Comparison of ENCODE assay signal across 1 cellular context in genomic region chr20:4038047-4038459, GRCh38.
TF ChIP-seq lines count a peak whose summit lies in the region.

No MANE protein-coding gene starts in this region.

TF ChIP-seq in GM12878, 131 proteins besides CTCF, POLR2A, EP300 and RAD21 (continued from another document and continues in another):
- TF ChIP-seq RFX5 (IDR thresholded peaks at IDR 0.05; ENCODE audit: low read depth, low read length) = no peak
- TF ChIP-seq, protein P1, sequence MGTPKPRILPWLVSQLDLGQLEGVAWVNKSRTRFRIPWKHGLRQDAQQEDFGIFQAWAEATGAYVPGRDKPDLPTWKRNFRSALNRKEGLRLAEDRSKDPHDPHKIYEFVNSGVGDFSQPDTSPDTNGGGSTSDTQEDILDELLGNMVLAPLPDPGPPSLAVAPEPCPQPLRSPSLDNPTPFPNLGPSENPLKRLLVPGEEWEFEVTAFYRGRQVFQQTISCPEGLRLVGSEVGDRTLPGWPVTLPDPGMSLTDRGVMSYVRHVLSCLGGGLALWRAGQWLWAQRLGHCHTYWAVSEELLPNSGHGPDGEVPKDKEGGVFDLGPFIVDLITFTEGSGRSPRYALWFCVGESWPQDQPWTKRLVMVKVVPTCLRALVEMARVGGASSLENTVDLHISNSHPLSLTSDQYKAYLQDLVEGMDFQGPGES (IDR thresholded peaks at IDR 0.05) = no peak
- no peak for TF ChIP-seq CEBPB (IDR thresholded peaks at IDR 0.05; ENCODE audit: borderline replicate concordance in 1 of 2, low read depth in 2 of 2, low read length in 2 of 2)
- no peak for TF ChIP-seq CHD1 (IDR thresholded peaks at IDR 0.05; ENCODE audit: low read depth, low read length)
- TF ChIP-seq SMAD1 (IDR thresholded peaks at IDR 0.05; ENCODE audit: low read depth, partially characterized antibody) = no peak
- TF ChIP-seq HSF1 (IDR thresholded peaks at IDR 0.05; ENCODE audit: low read depth, low read length) = no peak
- TF ChIP-seq NFIC (IDR thresholded peaks at IDR 0.05; ENCODE audit: low read depth, low read length) = no peak
- TF ChIP-seq EGR1 (IDR thresholded peaks at IDR 0.05; ENCODE audit: borderline replicate concordance in 1 of 2, low read depth in 2 of 2, low read length in 2 of 2) = no peak
- TF ChIP-seq TCF12 (IDR thresholded peaks at IDR 0.05; ENCODE audit: low read depth, low read length) = peak; percentile 43; the same call in 1 of the 2 replicates
- TF ChIP-seq USF1 (IDR thresholded peaks at IDR 0.05; ENCODE audit: borderline replicate concordance, extremely low read length, insufficient read depth, low read depth, low read length) = no peak
- peak; percentile 92 for TF ChIP-seq SPI1 (IDR thresholded peaks at IDR 0.05; ENCODE audit: borderline replicate concordance, insufficient read depth, low read depth, low read length)
- TF ChIP-seq PBX3 (IDR thresholded peaks at IDR 0.05; ENCODE audit: insufficient replicate concordance, low read depth, low read length) = peak; percentile 75
- TF ChIP-seq FOXK2 (IDR thresholded peaks at IDR 0.05) = 0 out of 2 replicates have a peak, but pooled peaks have one; percentile 45
- 0 out of 2 replicates have a peak, but pooled peaks have one; percentile 20 for TF ChIP-seq WRNIP1 (IDR thresholded peaks at IDR 0.05; ENCODE audit: borderline replicate concordance, low read depth, low read length)
- TF ChIP-seq, protein P2, sequence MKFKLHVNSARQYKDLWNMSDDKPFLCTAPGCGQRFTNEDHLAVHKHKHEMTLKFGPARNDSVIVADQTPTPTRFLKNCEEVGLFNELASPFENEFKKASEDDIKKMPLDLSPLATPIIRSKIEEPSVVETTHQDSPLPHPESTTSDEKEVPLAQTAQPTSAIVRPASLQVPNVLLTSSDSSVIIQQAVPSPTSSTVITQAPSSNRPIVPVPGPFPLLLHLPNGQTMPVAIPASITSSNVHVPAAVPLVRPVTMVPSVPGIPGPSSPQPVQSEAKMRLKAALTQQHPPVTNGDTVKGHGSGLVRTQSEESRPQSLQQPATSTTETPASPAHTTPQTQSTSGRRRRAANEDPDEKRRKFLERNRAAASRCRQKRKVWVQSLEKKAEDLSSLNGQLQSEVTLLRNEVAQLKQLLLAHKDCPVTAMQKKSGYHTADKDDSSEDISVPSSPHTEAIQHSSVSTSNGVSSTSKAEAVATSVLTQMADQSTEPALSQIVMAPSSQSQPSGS (IDR thresholded peaks at IDR 0.05; ENCODE audit: low read length) = peak; percentile 49; the same call in 1 of the 2 replicates
- TF ChIP-seq RB1 (IDR thresholded peaks at IDR 0.05; ENCODE audit: borderline replicate concordance) = no peak
- TF ChIP-seq IRF4 (IDR thresholded peaks at IDR 0.05; ENCODE audit: low read depth, low read length) = peak; percentile 81; the same call in 1 of the 2 replicates
- peak; percentile 92; the same call in 1 of the 2 replicates for TF ChIP-seq CBFB (IDR thresholded peaks at IDR 0.05; ENCODE audit: low read depth)
- TF ChIP-seq DPF2 (IDR thresholded peaks at IDR 0.05) = 0 out of 2 replicates have a peak, but pooled peaks have one; percentile 47
- peak; percentile 83 for TF ChIP-seq CREB1 (IDR thresholded peaks at IDR 0.05; ENCODE audit: low read depth)
- no peak for TF ChIP-seq ASH2L (IDR thresholded peaks at IDR 0.05; ENCODE audit: borderline replicate concordance, low read depth)
- TF ChIP-seq, protein P3, sequence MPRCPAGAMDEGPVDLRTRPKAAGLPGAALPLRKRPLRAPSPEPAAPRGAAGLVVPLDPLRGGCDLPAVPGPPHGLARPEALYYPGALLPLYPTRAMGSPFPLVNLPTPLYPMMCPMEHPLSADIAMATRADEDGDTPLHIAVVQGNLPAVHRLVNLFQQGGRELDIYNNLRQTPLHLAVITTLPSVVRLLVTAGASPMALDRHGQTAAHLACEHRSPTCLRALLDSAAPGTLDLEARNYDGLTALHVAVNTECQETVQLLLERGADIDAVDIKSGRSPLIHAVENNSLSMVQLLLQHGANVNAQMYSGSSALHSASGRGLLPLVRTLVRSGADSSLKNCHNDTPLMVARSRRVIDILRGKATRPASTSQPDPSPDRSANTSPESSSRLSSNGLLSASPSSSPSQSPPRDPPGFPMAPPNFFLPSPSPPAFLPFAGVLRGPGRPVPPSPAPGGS (IDR thresholded peaks at IDR 0.05; ENCODE audit: borderline replicate concordance, insufficient read depth, low read depth, low read length, poor library complexity, severe bottlenecking) = no peak
- no peak for TF ChIP-seq RELA (IDR thresholded peaks at IDR 0.05; ENCODE audit: borderline replicate concordance, partially characterized antibody)
- no peak for TF ChIP-seq CBX3 (IDR thresholded peaks at IDR 0.05; ENCODE audit: borderline replicate concordance, low read depth)
- peak in 1 of 2 experiments; percentile 94; a peak in 2 of 4 replicates for TF ChIP-seq ETV6 (conservative IDR thresholded peaks at IDR 0.05 in 1 of 2, IDR thresholded peaks at IDR 0.05 in 1 of 2; ENCODE audit: borderline replicate concordance in 1 of 2, low read depth in 1 of 2)
- TF ChIP-seq, protein P4, sequence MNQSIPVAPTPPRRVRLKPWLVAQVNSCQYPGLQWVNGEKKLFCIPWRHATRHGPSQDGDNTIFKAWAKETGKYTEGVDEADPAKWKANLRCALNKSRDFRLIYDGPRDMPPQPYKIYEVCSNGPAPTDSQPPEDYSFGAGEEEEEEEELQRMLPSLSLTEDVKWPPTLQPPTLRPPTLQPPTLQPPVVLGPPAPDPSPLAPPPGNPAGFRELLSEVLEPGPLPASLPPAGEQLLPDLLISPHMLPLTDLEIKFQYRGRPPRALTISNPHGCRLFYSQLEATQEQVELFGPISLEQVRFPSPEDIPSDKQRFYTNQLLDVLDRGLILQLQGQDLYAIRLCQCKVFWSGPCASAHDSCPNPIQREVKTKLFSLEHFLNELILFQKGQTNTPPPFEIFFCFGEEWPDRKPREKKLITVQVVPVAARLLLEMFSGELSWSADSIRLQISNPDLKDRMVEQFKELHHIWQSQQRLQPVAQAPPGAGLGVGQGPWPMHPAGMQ (IDR thresholded peaks at IDR 0.05; ENCODE audit: borderline replicate concordance) = peak; percentile 54; the same call in 1 of the 2 replicates
- TF ChIP-seq YY1 (IDR thresholded peaks at IDR 0.05; ENCODE audit: low read depth, low read length) = peak; percentile 95
- peak; percentile 38 for TF ChIP-seq SP1 (IDR thresholded peaks at IDR 0.05; ENCODE audit: low read depth, low read length)
- TF ChIP-seq BCL11A (IDR thresholded peaks at IDR 0.05; ENCODE audit: low read depth, low read length) = peak; percentile 54; the same call in 1 of the 2 replicates
- no peak for TF ChIP-seq NRF1 (conservative IDR thresholded peaks at IDR 0.05; ENCODE audit: low read depth, low read length)
- TF ChIP-seq ZNF24 (IDR thresholded peaks at IDR 0.05) = no peak
- no peak for TF ChIP-seq JUNB (IDR thresholded peaks at IDR 0.05)
- no peak for TF ChIP-seq NKRF (conservative IDR thresholded peaks at IDR 0.05)
- TF ChIP-seq NR2C2 (IDR thresholded peaks at IDR 0.05; ENCODE audit: borderline replicate concordance, control insufficient read depth, insufficient read length, low read depth) = no peak
- no peak for TF ChIP-seq ZNF217 (IDR thresholded peaks at IDR 0.05)
- TF ChIP-seq TBL1XR1 (IDR thresholded peaks at IDR 0.05; ENCODE audit: low read depth, low read length) = 0 out of 2 replicates have a peak, but pooled peaks have one; percentile 31
- 0 out of 2 replicates have a peak, but pooled peaks have one; percentile 29 for TF ChIP-seq PAX8 (IDR thresholded peaks at IDR 0.05)
- TF ChIP-seq E2F8 (IDR thresholded peaks at IDR 0.05; ENCODE audit: low read depth, partially characterized antibody) = no peak
- TF ChIP-seq CREM (IDR thresholded peaks at IDR 0.05; ENCODE audit: low read depth) = peak; percentile 86
- peak; percentile 68; the same call in 1 of the 2 replicates for TF ChIP-seq MAX (IDR thresholded peaks at IDR 0.05; ENCODE audit: low read depth, low read length)
- peak; percentile 91 for TF ChIP-seq RUNX3 (IDR thresholded peaks at IDR 0.05; ENCODE audit: low read length)
- no peak for TF ChIP-seq MTA3 (IDR thresholded peaks at IDR 0.05; ENCODE audit: borderline replicate concordance, low read length)
- TF ChIP-seq, protein P5, sequence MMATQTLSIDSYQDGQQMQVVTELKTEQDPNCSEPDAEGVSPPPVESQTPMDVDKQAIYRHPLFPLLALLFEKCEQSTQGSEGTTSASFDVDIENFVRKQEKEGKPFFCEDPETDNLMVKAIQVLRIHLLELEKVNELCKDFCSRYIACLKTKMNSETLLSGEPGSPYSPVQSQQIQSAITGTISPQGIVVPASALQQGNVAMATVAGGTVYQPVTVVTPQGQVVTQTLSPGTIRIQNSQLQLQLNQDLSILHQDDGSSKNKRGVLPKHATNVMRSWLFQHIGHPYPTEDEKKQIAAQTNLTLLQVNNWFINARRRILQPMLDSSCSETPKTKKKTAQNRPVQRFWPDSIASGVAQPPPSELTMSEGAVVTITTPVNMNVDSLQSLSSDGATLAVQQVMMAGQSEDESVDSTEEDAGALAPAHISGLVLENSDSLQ (IDR thresholded peaks at IDR 0.05) = peak; percentile 92
- TF ChIP-seq RBBP5 (conservative IDR thresholded peaks at IDR 0.05) = no peak
- TF ChIP-seq, protein P6, sequence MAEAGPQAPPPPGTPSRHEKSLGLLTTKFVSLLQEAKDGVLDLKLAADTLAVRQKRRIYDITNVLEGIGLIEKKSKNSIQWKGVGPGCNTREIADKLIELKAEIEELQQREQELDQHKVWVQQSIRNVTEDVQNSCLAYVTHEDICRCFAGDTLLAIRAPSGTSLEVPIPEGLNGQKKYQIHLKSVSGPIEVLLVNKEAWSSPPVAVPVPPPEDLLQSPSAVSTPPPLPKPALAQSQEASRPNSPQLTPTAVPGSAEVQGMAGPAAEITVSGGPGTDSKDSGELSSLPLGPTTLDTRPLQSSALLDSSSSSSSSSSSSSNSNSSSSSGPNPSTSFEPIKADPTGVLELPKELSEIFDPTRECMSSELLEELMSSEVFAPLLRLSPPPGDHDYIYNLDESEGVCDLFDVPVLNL (IDR thresholded peaks at IDR 0.05; ENCODE audit: low read depth, low read length) = no peak
